ENCODE assay signal across 8 cellular contexts in the genomic region with DNA sequence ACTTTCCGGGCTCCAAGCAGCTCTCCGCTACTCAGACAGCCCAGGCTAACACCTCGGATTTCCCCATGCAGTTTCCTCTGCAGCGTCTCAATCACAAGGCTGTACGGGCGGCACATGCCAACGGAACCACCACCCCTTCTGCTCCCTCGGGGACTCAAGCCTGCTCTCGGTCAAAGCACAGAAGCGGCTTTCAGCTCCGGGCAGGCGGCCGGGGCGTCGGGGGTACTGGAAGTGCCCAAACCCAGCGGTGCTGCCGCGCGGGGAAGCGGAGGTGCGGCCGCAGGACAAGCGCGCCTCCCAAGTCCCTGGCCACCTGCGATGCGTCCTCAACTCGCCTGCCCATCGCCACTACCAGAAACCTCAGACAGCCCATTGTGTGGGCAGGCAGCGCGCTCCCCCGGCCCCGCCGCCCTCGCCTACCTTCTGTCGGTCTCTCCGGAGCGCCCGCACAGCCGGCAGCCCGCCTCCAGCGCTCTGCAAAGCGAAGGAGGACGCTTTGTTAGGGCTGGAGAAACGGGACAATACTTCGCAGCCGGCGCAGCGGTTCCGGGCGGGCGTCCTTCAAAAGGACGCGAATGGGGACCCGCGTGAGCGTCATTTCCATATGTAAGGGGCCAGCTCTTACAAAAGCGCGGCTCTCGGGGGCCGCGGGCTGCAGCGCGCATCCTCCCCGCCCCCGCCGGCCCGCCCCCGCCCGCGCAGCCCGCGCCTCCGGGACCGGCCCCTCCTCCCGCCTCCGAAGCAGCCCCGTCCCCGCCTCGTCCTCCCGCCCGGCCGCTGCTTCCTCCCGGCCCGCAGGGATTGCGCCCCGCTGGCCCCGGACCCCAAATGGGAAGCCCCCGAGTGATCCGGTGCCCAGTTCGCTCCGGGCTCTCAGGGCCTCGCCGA. TPM values are rescaled to one million over a fixed set of nuclear protein-coding genes. Genes with fewer than 3 reads are reported as not detected.
DNase-seq lines count a peak whose midpoint lies in the region; ATAC-seq and TF ChIP-seq lines count a peak whose summit lies in the region.

No MANE protein-coding gene starts in this region.

- peak overlapping the region; percentile 90 for H3K4me2 ChIP-seq in SK-N-SH

- TF ChIP-seq RAD21 in SK-N-SH (IDR thresholded peaks at IDR 0.05; ENCODE audit: low read length): no peak

- H3K4me3 ChIP-seq in SK-N-SH (ENCODE audit: low read depth in 2 of 2, low read length in 1 of 2): peak overlapping the region; percentile 71 to 80
- peak overlapping the region; percentile 94 for H3K4me3 ChIP-seq in left ventricle myocardium inferior
- H3K4me3 ChIP-seq in prostate gland: peak overlapping the region; percentile 86 to 87

- intact Hi-C loops in left ventricle myocardium inferior (cut with micrococcal nuclease): no loop called here
- intact Hi-C loops in prostate gland (cut with DNase I): no loop called here

- peak overlapping the region; percentile 89 for H3K9ac ChIP-seq in SK-N-SH

- peaks cover 50% of the 10 kb centered on the region for H3K79me2 ChIP-seq in SK-N-SH (ENCODE audit: insufficient read depth)

- H4K20me1 ChIP-seq in SK-N-SH (ENCODE audit: insufficient read depth): peaks cover 49% of the 10 kb centered on the region

- peak overlapping the region; percentile 61 to 91 for H3K27ac ChIP-seq in SK-N-SH (ENCODE audit: low read depth in 2 of 2, low read length in 1 of 2)
- peak overlapping the region; percentile 98 for H3K27ac ChIP-seq in left ventricle myocardium inferior (replicated peaks)
- peak overlapping the region; percentile 83 to 87 for H3K27ac ChIP-seq in prostate gland

- WGBS in SK-N-SH (ENCODE audit: low lambda C conversion rate): 5% methylated on average over 23 of the region's 93 CpGs
- WGBS in prostate gland: under 1% methylated on average over 72 of the region's 93 CpGs

- no peak for TF ChIP-seq EP300 in SK-N-SH (IDR thresholded peaks at IDR 0.05; ENCODE audit: borderline replicate concordance in 1 of 2, low read depth in 1 of 2, low read length in 1 of 2)

- CTCF ChIA-PET in SK-N-SH (lab: Yijun Ruan, JAX): interaction anchor here (0.9 to 2.3 kb wide), 7 partner anchors 25 to 95 kb away, joined by 3 to 9 read pairs (median 4); no protein-coding TSS in a partner anchor

- DNase-seq in DMS 273 treated with DMSO at 0.1 percent for 48 hours (lab: John Stamatoyannopoulos, UW) (peak; percentile 46), HuH-7.5 (ENCODE audit: low spot score) (peak; percentile 20), SK-N-SH (peak; percentile 85), left ventricle myocardium inferior (peak; percentile 54), prostate gland (ENCODE audit: low spot score) (peak; percentile 29), H4 (ENCODE audit: low spot score) (no peak)
- peak; percentile 33 for DNase-seq in activated naive CD8-positive, alpha-beta T cell treated with anti-CD3 and anti-CD28 coated beads, Interleukin-2, amount 50 U/mL, for 16 hours (ENCODE audit: low read depth, low spot score)

- H3K4me1 ChIP-seq in SK-N-SH (ENCODE audit: control insufficient read depth in 1 of 2, insufficient read depth in 2 of 2, low read depth in 1 of 2, low read length in 1 of 2) (peaks cover 15 to 16% of the 10 kb centered on the region in 2 experiments; a peak in 2 of 4 replicates), left ventricle myocardium inferior (peaks cover 42% of the 10 kb centered on the region), prostate gland (replicated peaks) (no peaks in the 10 kb centered on the region)

- POLR2A ChIA-PET in SK-N-SH (lab: Yijun Ruan, JAX): interaction anchor here (0.8 to 1.3 kb wide), 3 partner anchors 42 to 265 kb away, joined by 3 to 4 read pairs (median 3); partner anchors contain the start of gene TRIM9

- no peak for TF ChIP-seq POLR2A in prostate gland (IDR thresholded peaks at IDR 0.05)

- TF ChIP-seq CTCF in SK-N-SH (IDR thresholded peaks at IDR 0.05) (no peak), left ventricle myocardium inferior (IDR thresholded peaks at IDR 0.05; ENCODE audit: borderline replicate concordance) (no peak), prostate gland (IDR thresholded peaks at IDR 0.05) (no peak)

- H3K36me3 ChIP-seq in SK-N-SH (replicated peaks in 1 of 2; ENCODE audit: control insufficient read depth in 1 of 2, insufficient read depth in 2 of 2, low read length in 1 of 2) (peaks cover 3 to 5% of the 10 kb centered on the region in 2 experiments), left ventricle myocardium inferior (no peaks in the 10 kb centered on the region), prostate gland (no peaks in the 10 kb centered on the region)

- no peak overlapping the region for H2AFZ ChIP-seq in SK-N-SH (ENCODE audit: low read depth)

- H3K9me3 ChIP-seq in SK-N-SH: no peaks in the 10 kb centered on the region
- no peaks in the 10 kb centered on the region for H3K9me3 ChIP-seq in left ventricle myocardium inferior (replicated peaks)
- no peaks in the 10 kb centered on the region for H3K9me3 ChIP-seq in prostate gland

- no peaks in the 10 kb centered on the region for H3K9me2 ChIP-seq in SK-N-SH

- H3K27me3 ChIP-seq in SK-N-SH (ENCODE audit: insufficient read depth): no peaks in the 10 kb centered on the region
- peaks cover 4% of the 10 kb centered on the region for H3K27me3 ChIP-seq in left ventricle myocardium inferior (ENCODE audit: low read depth)
- no peaks in the 10 kb centered on the region for H3K27me3 ChIP-seq in prostate gland (replicated peaks; ENCODE audit: insufficient read depth)

- ATAC-seq in GM21515 (IDR thresholded peaks at IDR 0.05; ENCODE audit: unreplicated experiment): peak; percentile 34

- no peaks in the 10 kb centered on the region for H3F3A ChIP-seq in SK-N-SH (replicated peaks; ENCODE audit: insufficient read depth)

TF ChIP-seq in SK-N-SH, 30 proteins besides CTCF, POLR2A, EP300 and RAD21:
- TF ChIP-seq CHD2 (IDR thresholded peaks at IDR 0.05; ENCODE audit: low read length, partially characterized antibody) (no peak), ELF1 (IDR thresholded peaks at IDR 0.05) (no peak), EZH2phosphoT487 (IDR thresholded peaks at IDR 0.05; ENCODE audit: borderline replicate concordance, low read depth) (no peak), FOXJ3 (CRISPR knock-in tag; IDR thresholded peaks at IDR 0.05) (no peak), RXRA (IDR thresholded peaks at IDR 0.05; ENCODE audit: borderline replicate concordance, low read depth) (no peak), MXI1 (IDR thresholded peaks at IDR 0.05; ENCODE audit: low read depth, low read length) (peak; percentile 12; the same call in 1 of the 2 replicates), JUND (IDR thresholded peaks at IDR 0.05) (no peak), MAX (IDR thresholded peaks at IDR 0.05; ENCODE audit: low read depth) (no peak; the same call in 1 of the 2 replicates)

RNA-seq across cellular contexts. Expression of gene NIN, which starts 0.7 kb away (rescaled TPM):
- polyA plus RNA-seq in SK-N-SH (2012; rRNA removed): 10.0 and 11.8 TPM in 2 replicates
- polyA plus RNA-seq in SK-N-SH (2012; cell fraction: cytosol; rRNA removed): 13.9 and 15.0 TPM in 2 replicates
- 7.3 and 12.6 TPM in 2 replicates for polyA plus RNA-seq in SK-N-SH (2012; cell fraction: nucleus; rRNA removed)
- 27.4 TPM for total RNA-seq in left ventricle myocardium inferior
- total RNA-seq in prostate gland: 10 to 100 TPM; 14.3 to 20.5 TPM
- total RNA-seq in H4 (2014; rRNA removed; shearing (Covaris generic)): 12.2 and 12.7 TPM in 2 replicates

RNA-seq across cellular contexts. Expression of gene ABHD12B, which starts 41.6 kb away (rescaled TPM):
- not detected in 2 replicates for polyA plus RNA-seq in SK-N-SH (2012; rRNA removed)
- polyA plus RNA-seq in SK-N-SH (2012; cell fraction: cytosol; rRNA removed): not detected in 2 replicates
- polyA plus RNA-seq in SK-N-SH (2012; cell fraction: nucleus; rRNA removed): not detected in 2 replicates
- total RNA-seq in left ventricle myocardium inferior (not detected), prostate gland (not detected)
- total RNA-seq in H4 (2014; rRNA removed; shearing (Covaris generic)): not detected in 2 replicates
